8 cellular contexts compared by ENCODE assay signal in genomic region chr3:75433295-75433694, GRCh38.
DNase-seq lines count a peak whose midpoint lies in the region; ATAC-seq and TF ChIP-seq lines count a peak whose summit lies in the region.
"Not testable (repeated sequence)": the region's sequence is repeated elsewhere in the genome, so short reads cannot be mapped to it uniquely, and the experiment has no call there.

No MANE protein-coding gene starts in this region.

- TF ChIP-seq CTCF in AG04450 (IDR thresholded peaks at IDR 0.05; ENCODE audit: low read depth, low read length); HCT116 (IDR thresholded peaks at IDR 0.05 in 2 of 3, conservative IDR thresholded peaks at IDR 0.05 in 1 of 3; ENCODE audit: borderline replicate concordance in 1 of 3, insufficient read depth in 1 of 3, low read depth in 2 of 3, low read length in 2 of 3); SK-N-SH (IDR thresholded peaks at IDR 0.05); brain microvascular endothelial cell (IDR thresholded peaks at IDR 0.05; ENCODE audit: low read depth, low read length, missing control alignments); left ventricle myocardium inferior (IDR thresholded peaks at IDR 0.05; ENCODE audit: borderline replicate concordance); stomach (IDR thresholded peaks at IDR 0.05): not testable (repeated sequence)

- not testable (repeated sequence) for H3K27me3 ChIP-seq in AG04450 (ENCODE audit: control insufficient read depth, insufficient read depth, low read length); HCT116 (ENCODE audit: insufficient read depth, low read length); SK-N-SH (ENCODE audit: insufficient read depth); brain microvascular endothelial cell (replicated peaks); left ventricle myocardium inferior (ENCODE audit: low read depth); stomach

- H3K4me3 Mint-ChIP-seq in activated T-helper 17 cell treated with anti-CD3 and anti-CD28 coated beads, Interleukin-2, amount 50 U/mL, for 72 hours, result peak overlapping the region; percentile 84
- H3K4me3 Mint-ChIP-seq in natural killer cell treated with Interleukin-12 subunit alpha and Interleukin-12 subunit beta and Interleukin-15 and Interleukin-18, amount 100 ng/mL, for 72 hours, result peak overlapping the region; percentile 89

- POLR2A ChIA-PET in AG04450 (lab: Yijun Ruan, JAX), result interaction anchor here (1.2 kb wide), 1 partner anchor 100 kb away, joined by 3 read pairs; no protein-coding TSS in a partner anchor
- POLR2A ChIA-PET in HCT116 (lab: Charles Lee); SK-N-SH (lab: Yijun Ruan, JAX): not testable (repeated sequence)

- ATAC-seq in HCT116; activated T-helper 17 cell treated with anti-CD3 and anti-CD28 coated beads, Interleukin-2, amount 50 U/mL, for 72 hours (replicated peaks); natural killer cell treated with Interleukin-12 subunit alpha and Interleukin-12 subunit beta and Interleukin-15 and Interleukin-18, amount 100 ng/mL, for 72 hours: not testable (repeated sequence)

- H3F3A ChIP-seq in SK-N-SH (replicated peaks; ENCODE audit: insufficient read depth), result peaks cover 14% of the 10 kb centered on the region

- peak overlapping the region; percentile 86 for H3K4me2 ChIP-seq in HCT116 (ENCODE audit: low read length)
- peak overlapping the region; percentile 79 for H3K4me2 ChIP-seq in SK-N-SH

- H3K4me1 ChIP-seq in HCT116 (ENCODE audit: control insufficient read depth in 1 of 2, insufficient read depth in 2 of 2, low read length in 2 of 2) (peaks cover 20 to 35% of the 10 kb centered on the region in 2 experiments), left ventricle myocardium inferior (peaks cover 42% of the 10 kb centered on the region), stomach (peaks cover 7 to 42% (median 30%) of the 10 kb centered on the region in 4 donors)
- not testable (repeated sequence) for H3K4me1 ChIP-seq in SK-N-SH (ENCODE audit: control insufficient read depth in 1 of 2, insufficient read depth in 2 of 2, low read depth in 1 of 2, low read length in 1 of 2)

- not testable (repeated sequence) for H2AFZ ChIP-seq in HCT116 (ENCODE audit: low read depth, low read length, poor library complexity, severe bottlenecking); SK-N-SH (ENCODE audit: low read depth)

- not testable (repeated sequence) for H3K4me3 ChIP-seq in AG04450 (ENCODE audit: low read depth, low read length); SK-N-SH (ENCODE audit: low read depth in 2 of 2, low read length in 1 of 2); brain microvascular endothelial cell (ENCODE audit: low read depth, low read length); left ventricle myocardium inferior; stomach
- H3K4me3 ChIP-seq in HCT116 (replicated peaks in 1 of 2; ENCODE audit: low read depth in 1 of 2, low read length in 2 of 2), result peak overlapping the region; percentile 60 to 72

- TF ChIP-seq EP300 in SK-N-SH (IDR thresholded peaks at IDR 0.05; ENCODE audit: borderline replicate concordance in 1 of 2, low read depth in 1 of 2, low read length in 1 of 2); stomach (IDR thresholded peaks at IDR 0.05): not testable (repeated sequence)

- CTCF ChIA-PET in AG04450 (lab: Charles Lee), result interaction anchor here (0.7 kb wide), 1 partner anchor 9 kb away, joined by 3 read pairs; no protein-coding TSS in a partner anchor
- CTCF ChIA-PET in HCT116 (lab: Charles Lee), result not testable (repeated sequence)
- CTCF ChIA-PET in SK-N-SH (lab: Yijun Ruan, JAX), result interaction anchor here (1.2 kb wide), 1 partner anchor 20 kb away, joined by 3 read pairs; no protein-coding TSS in a partner anchor

- intact Hi-C loops in HCT116 (cut with micrococcal nuclease); left ventricle myocardium inferior (cut with micrococcal nuclease); stomach (cut with DNase I; ENCODE audit: low total_unique reads): not testable (repeated sequence)

- BruUV-seq in HCT116 (replicated peaks; lab: Mats Ljungman, UMichigan), result not testable (repeated sequence)

- H3K9me2 ChIP-seq in HCT116 (ENCODE audit: insufficient read depth); SK-N-SH: not testable (repeated sequence)

- DNase-seq in AG04450 (ENCODE audit: low read depth, low spot score); HCT116 (ENCODE audit: low read depth, low spot score); SK-N-SH; brain microvascular endothelial cell; left ventricle myocardium inferior; natural killer cell treated with Interleukin-12 subunit alpha and Interleukin-12 subunit beta and Interleukin-15 and Interleukin-18, amount 100 ng/mL, for 72 hours (ENCODE audit: low spot score); stomach: not testable (repeated sequence)

- H3K27me3 Mint-ChIP-seq in activated T-helper 17 cell treated with anti-CD3 and anti-CD28 coated beads, Interleukin-2, amount 50 U/mL, for 72 hours; natural killer cell treated with Interleukin-12 subunit alpha and Interleukin-12 subunit beta and Interleukin-15 and Interleukin-18, amount 100 ng/mL, for 72 hours: not testable (repeated sequence)

- not testable (repeated sequence) for H3K9me3 ChIP-seq in AG04450 (ENCODE audit: control insufficient read depth, insufficient read depth, low read length); HCT116 (ENCODE audit: control insufficient read depth in 1 of 2, insufficient read depth in 1 of 2, low read depth in 1 of 2, low read length in 2 of 2); SK-N-SH; left ventricle myocardium inferior (replicated peaks); stomach

- peak overlapping the region; percentile 77 for H3K27ac Mint-ChIP-seq in activated T-helper 17 cell treated with anti-CD3 and anti-CD28 coated beads, Interleukin-2, amount 50 U/mL, for 72 hours
- peak overlapping the region in 1 of 2 donors; percentile 88 for H3K27ac Mint-ChIP-seq in natural killer cell treated with Interleukin-12 subunit alpha and Interleukin-12 subunit beta and Interleukin-15 and Interleukin-18, amount 100 ng/mL, for 72 hours

- not testable (repeated sequence) for H4K20me1 ChIP-seq in HCT116 (ENCODE audit: insufficient read depth); SK-N-SH (ENCODE audit: insufficient read depth)

- in situ Hi-C loops in brain microvascular endothelial cell (cut with HindIII; ENCODE audit: low pct_ligation_motif_present, low sequenced_read_pairs), result not testable (repeated sequence)

- H3K9me3 Mint-ChIP-seq in activated T-helper 17 cell treated with anti-CD3 and anti-CD28 coated beads, Interleukin-2, amount 50 U/mL, for 72 hours; natural killer cell treated with Interleukin-12 subunit alpha and Interleukin-12 subunit beta and Interleukin-15 and Interleukin-18, amount 100 ng/mL, for 72 hours: not testable (repeated sequence)

- H3K27ac ChIP-seq in AG04450 (ENCODE audit: low read depth, low read length), result peak overlapping the region; percentile 68
- peak overlapping the region; percentile 75 for H3K27ac ChIP-seq in HCT116 (ENCODE audit: low read depth, low read length)
- H3K27ac ChIP-seq in SK-N-SH (ENCODE audit: low read depth in 2 of 2, low read length in 1 of 2), result peak overlapping the region in 1 of 2 experiments; percentile 83; a peak in 2 of 4 replicates
- peak overlapping the region; percentile 90 for H3K27ac ChIP-seq in brain microvascular endothelial cell
- H3K27ac ChIP-seq in left ventricle myocardium inferior (replicated peaks), result peak overlapping the region; percentile 90
- peak overlapping the region; percentile 64 to 96 (median 89) for H3K27ac ChIP-seq in stomach

- H3K79me2 ChIP-seq in HCT116 (ENCODE audit: insufficient read depth, low read length), result not testable (repeated sequence)
- H3K79me2 ChIP-seq in SK-N-SH (ENCODE audit: insufficient read depth), result peaks cover 11% of the 10 kb centered on the region; the same call in 1 of the 2 replicates

- not testable (repeated sequence) for TF ChIP-seq RAD21 in HCT116 (IDR thresholded peaks at IDR 0.05; ENCODE audit: low read depth); SK-N-SH (IDR thresholded peaks at IDR 0.05; ENCODE audit: low read length)

- peaks cover 35% of the 10 kb centered on the region for H3K36me3 Mint-ChIP-seq in activated T-helper 17 cell treated with anti-CD3 and anti-CD28 coated beads, Interleukin-2, amount 50 U/mL, for 72 hours (ENCODE audit: low read depth)
- not testable (repeated sequence) for H3K36me3 Mint-ChIP-seq in natural killer cell treated with Interleukin-12 subunit alpha and Interleukin-12 subunit beta and Interleukin-15 and Interleukin-18, amount 100 ng/mL, for 72 hours

- RAD21 ChIA-PET in HCT116 (lab: Charles Lee; ENCODE audit: low non-redundant PET in 1 of 2, low total read pairs in 2 of 2, uncharacterized antibody in 2 of 2, unreplicated experiment in 2 of 2), result not testable (repeated sequence)

- not testable (repeated sequence) for H3K36me3 ChIP-seq in HCT116 (ENCODE audit: control insufficient read depth in 1 of 2, insufficient read depth in 2 of 2, low read length in 2 of 2); SK-N-SH (replicated peaks in 1 of 2; ENCODE audit: control insufficient read depth in 1 of 2, insufficient read depth in 2 of 2, low read length in 1 of 2); brain microvascular endothelial cell (replicated peaks)
- H3K36me3 ChIP-seq in left ventricle myocardium inferior, result peaks cover 15% of the 10 kb centered on the region
- H3K36me3 ChIP-seq in stomach, result peaks cover 0 to 35% (median 24%) of the 10 kb centered on the region in 4 donors

- WGBS in SK-N-SH (ENCODE audit: low lambda C conversion rate), result 71% methylated on average over 3 of the region's 3 CpGs
- WGBS in stomach, 5 donors, result 75 to 97% (median 90%) methylated on average over 3 of the region's 3 CpGs

- peaks cover 14% of the 10 kb centered on the region for H3K4me1 Mint-ChIP-seq in activated T-helper 17 cell treated with anti-CD3 and anti-CD28 coated beads, Interleukin-2, amount 50 U/mL, for 72 hours
- H3K4me1 Mint-ChIP-seq in natural killer cell treated with Interleukin-12 subunit alpha and Interleukin-12 subunit beta and Interleukin-15 and Interleukin-18, amount 100 ng/mL, for 72 hours (ENCODE audit: low read depth in 2 of 2), result peaks cover 21 to 23% of the 10 kb centered on the region in 2 donors

- TF ChIP-seq POLR2A in HCT116 (IDR thresholded peaks at IDR 0.05; ENCODE audit: borderline replicate concordance, extremely low read depth, insufficient read depth, insufficient read length); stomach (IDR thresholded peaks at IDR 0.05): not testable (repeated sequence)

- H3K9ac ChIP-seq in HCT116 (ENCODE audit: low read length), result peak overlapping the region; percentile 80
- H3K9ac ChIP-seq in SK-N-SH, result peak overlapping the region; percentile 81; the same call in 1 of the 2 replicates
